In the genomic region with DNA sequence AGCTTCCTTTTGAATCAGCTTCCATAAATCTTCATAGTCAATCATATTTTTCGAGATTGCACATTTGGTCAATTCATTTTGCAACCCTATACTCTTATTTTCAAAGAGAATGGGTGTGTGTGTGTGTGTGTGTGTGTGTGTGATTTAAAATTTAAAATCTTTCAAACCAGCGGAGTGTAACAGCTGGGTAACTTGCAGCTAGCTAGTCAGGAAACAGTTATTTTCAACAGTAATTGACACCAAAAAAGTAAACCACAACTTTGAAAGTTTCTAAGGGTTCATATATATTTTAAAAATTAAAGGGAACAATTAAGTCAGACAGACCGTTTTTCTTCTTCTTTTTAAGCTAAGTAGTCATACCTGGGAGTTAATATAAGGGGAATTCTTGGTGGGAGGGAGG, we compare ENCODE assay signal across 18 cellular contexts. TPM values are rescaled to one million over a fixed set of nuclear protein-coding genes. Genes with fewer than 3 reads are reported as not detected.
"Had no signal": no experiment of that assay in that cellular context is flagged by ENCODE, and none has a peak within 500 bp of the region (broad histone marks: within the 10 kb centered on the region; RNA-seq: fewer than 3 reads in every experiment).

No MANE protein-coding gene starts in this region.

- H3K36me3 ChIP-seq: spleen, tibial nerve, vagina had no signal

- H3K9me3 ChIP-seq: psoas muscle, spleen, tibial nerve, vagina had no signal

- H3K9me3 Mint-ChIP-seq: activated naive CD4-positive, alpha-beta T cell treated with anti-CD3 and anti-CD28 coated beads, Interleukin-2, amount 50 U/mL, for 24 hours; activated T-helper 2 cell treated with anti-CD3 and anti-CD28 coated beads, Interferon-gamma antibody, Interleukin-2, Interleukin-4, amounts not matched to agents 10 μg/mL and 5 μg/mL and 100 μg/mL, durations not matched to agents 14 hours and 24 hours and 36 hours; brain; dendritic cell treated with granulocyte-macrophage colony-stimulating factor and Interleukin-4, amounts not matched to agents 40 ng/mL and 50 ng/mL, for 4 days; stimulated activated memory B cell treated with anti-CD40 and anti-IgM and Interleukin-4, amounts not matched to agents 10 μg/mL and 1 μg/mL and 100 μg/mL, for 72 hours had no signal

- ATAC-seq: psoas muscle; sciatic nerve; stimulated activated memory B cell treated with anti-CD40 and anti-IgM and Interleukin-4, amounts not matched to agents 10 μg/mL and 1 μg/mL and 100 μg/mL, for 72 hours had no signal

- H3K27me3 ChIP-seq: vagina had no signal

- H3K27ac Mint-ChIP-seq: activated T-helper 2 cell treated with anti-CD3 and anti-CD28 coated beads, Interferon-gamma antibody, Interleukin-2, Interleukin-4, amounts not matched to agents 10 μg/mL and 5 μg/mL and 100 μg/mL, durations not matched to agents 14 hours and 24 hours and 36 hours; dendritic cell treated with granulocyte-macrophage colony-stimulating factor and Interleukin-4, amounts not matched to agents 40 ng/mL and 50 ng/mL, for 4 days; stimulated activated memory B cell treated with anti-CD40 and anti-IgM and Interleukin-4, amounts not matched to agents 10 μg/mL and 1 μg/mL and 100 μg/mL, for 72 hours had no signal

- H3K36me3 Mint-ChIP-seq: activated naive CD4-positive, alpha-beta T cell treated with anti-CD3 and anti-CD28 coated beads, Interleukin-2, amount 50 U/mL, for 24 hours; brain; stimulated activated memory B cell treated with anti-CD40 and anti-IgM and Interleukin-4, amounts not matched to agents 10 μg/mL and 1 μg/mL and 100 μg/mL, for 72 hours had no signal

- H3K27ac ChIP-seq: psoas muscle, spleen, tibial nerve, vagina had no signal

- H3K27me3 Mint-ChIP-seq: activated naive CD4-positive, alpha-beta T cell treated with anti-CD3 and anti-CD28 coated beads, Interleukin-2, amount 50 U/mL, for 24 hours had no signal

- DNase-seq: activated CD4-positive, alpha-beta T cell treated with anti-CD3 and anti-CD28 coated beads for 48 hours; amygdala; erythroblast; hippocampal formation; occipital lobe; psoas muscle; spleen; stimulated activated CD4-positive, alpha-beta T cell treated with anti-CD3 and anti-CD28 coated beads, Interleukin-1b, Interleukin-23, amount 100 ng/mL, for 48 hours had no signal

- H3K4me3 Mint-ChIP-seq: dendritic cell treated with granulocyte-macrophage colony-stimulating factor and Interleukin-4, amounts not matched to agents 40 ng/mL and 50 ng/mL, for 4 days had no signal

- H3K4me3 ChIP-seq: psoas muscle, spleen, tibial nerve, vagina had no signal

RNA-seq across cellular contexts. Expression of a gene that starts 57.0 kb away (rescaled TPM):
- total RNA-seq: glomerular endothelial cell, lower leg skin, psoas muscle, sciatic nerve, vagina had no signal
